Comparison of ENCODE assay signal across 11 cellular contexts in the genomic region with DNA sequence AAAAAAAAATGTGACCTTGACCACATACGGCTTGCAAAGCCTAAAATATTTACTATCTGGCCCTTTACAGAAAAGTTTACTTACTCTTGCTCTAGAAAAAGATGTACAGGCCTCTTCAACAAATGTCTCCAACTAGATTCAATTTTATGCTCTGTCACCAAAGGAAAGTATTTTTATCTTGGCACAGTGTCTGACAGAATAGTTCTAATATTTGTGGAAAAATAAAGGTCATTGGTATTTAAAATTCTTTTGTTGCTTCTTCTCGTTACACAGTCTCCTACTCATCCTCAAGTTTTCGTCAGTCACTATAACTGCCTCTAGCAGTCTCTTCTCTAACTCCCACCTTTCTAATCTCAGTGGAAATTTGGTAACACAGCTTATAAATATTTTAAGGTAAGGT. TPM values are rescaled to one million over a fixed set of nuclear protein-coding genes. Genes with fewer than 3 reads are reported as not detected.
DNase-seq lines count a peak whose midpoint lies in the region; ATAC-seq and TF ChIP-seq lines count a peak whose summit lies in the region.
"Had no signal": no experiment of that assay in that cellular context is flagged by ENCODE, and none has a peak within 500 bp of the region (broad histone marks: within the 10 kb centered on the region; RNA-seq: fewer than 3 reads in every experiment).

No MANE protein-coding gene starts in this region.

- peaks cover 38% of the 10 kb centered on the region for H3K4me1 ChIP-seq in DND-41 (ENCODE audit: insufficient read depth, low read length)
- peaks cover 33% of the 10 kb centered on the region for H3K4me1 ChIP-seq in RWPE2 (ENCODE audit: insufficient read depth, poor library complexity, severe bottlenecking)
- peaks cover 22 to 35% of the 10 kb centered on the region in 2 donors for H3K4me1 ChIP-seq in gastrocnemius medialis

- H3K4me3 ChIP-seq in DND-41 (ENCODE audit: low read depth in 1 of 2, low read length in 2 of 2) (no peak overlapping the region), RWPE2 (ENCODE audit: severe bottlenecking) (no peak overlapping the region), gastrocnemius medialis (peak overlapping the region in 2 of 4 donors; percentile 82 to 88)

- no peak for ATAC-seq in DND-41 (ENCODE audit: insufficient read depth, low read depth)
- no peak for ATAC-seq in RWPE2 (ENCODE audit: low read depth)
- no peak for ATAC-seq in gastrocnemius medialis
- ATAC-seq in GM19351 (IDR thresholded peaks at IDR 0.05; ENCODE audit: unreplicated experiment): no peak
- ATAC-seq in HG03460 (IDR thresholded peaks at IDR 0.05; ENCODE audit: unreplicated experiment): no peak

- no peaks in the 10 kb centered on the region for H4K20me1 ChIP-seq in DND-41 (ENCODE audit: insufficient read depth, low read length)

- no peak for TF ChIP-seq POLR2A in gastrocnemius medialis (IDR thresholded peaks at IDR 0.05)

- TF ChIP-seq CTCF in DND-41 (IDR thresholded peaks at IDR 0.05; ENCODE audit: borderline replicate concordance, extremely low read depth, low read length, poor library complexity, severe bottlenecking) (no peak), RWPE2 (IDR thresholded peaks at IDR 0.05; ENCODE audit: poor library complexity, severe bottlenecking) (no peak), gastrocnemius medialis (IDR thresholded peaks at IDR 0.05 in 4 of 5, conservative IDR thresholded peaks at IDR 0.05 in 1 of 5) (no peak)

- DNase-seq in DND-41: no peak
- no peak for DNase-seq in RWPE2 (ENCODE audit: low spot score)
- peak; percentile 62 for DNase-seq in fibroblast of gingiva (ENCODE audit: low read depth)
- DNase-seq in gastrocnemius medialis: no peak
- DNase-seq in NCI-H1417 (lab: John Stamatoyannopoulos, UW): no peak
- DNase-seq in caudate nucleus (lab: John Stamatoyannopoulos, UW): no peak
- DNase-seq: hippocampal formation, NCI-H2107, T-helper 1 cell had no signal

- peaks cover 32% of the 10 kb centered on the region for H3K79me2 ChIP-seq in DND-41 (ENCODE audit: insufficient read depth, low read length)

- H3K9ac ChIP-seq in DND-41 (ENCODE audit: low read depth, low read length): no peak overlapping the region

- in situ Hi-C loops in gastrocnemius medialis (cut with MboI; ENCODE audit: low sequenced_read_pairs in 4 of 4): no loop called here

- peak overlapping the region; percentile 87; the same call in 1 of the 2 replicates for H3K4me2 ChIP-seq in DND-41 (ENCODE audit: insufficient read depth, low read length)

- intact Hi-C loops in gastrocnemius medialis (cut with DNase I; ENCODE audit: low total_unique reads): loop anchor here (5.0 kb wide), 1 partner anchor 36 kb away; no protein-coding TSS in a partner anchor

- no peak overlapping the region for H2AFZ ChIP-seq in DND-41 (ENCODE audit: low read depth, low read length)

- H3K27me3 ChIP-seq in DND-41 (ENCODE audit: insufficient read depth, low read length, poor library complexity) (no peaks in the 10 kb centered on the region), RWPE2 (ENCODE audit: insufficient read depth, poor library complexity, severe bottlenecking) (no peaks in the 10 kb centered on the region), gastrocnemius medialis (no peaks in the 10 kb centered on the region)

- H3K36me3 ChIP-seq in DND-41 (ENCODE audit: insufficient read depth, low read length) (no peaks in the 10 kb centered on the region; the same call in 1 of the 2 replicates), RWPE2 (ENCODE audit: low read depth) (no peaks in the 10 kb centered on the region), gastrocnemius medialis (no peaks in the 10 kb centered on the region)

- H3K27ac ChIP-seq in DND-41 (ENCODE audit: low read length): no peak overlapping the region
- peak overlapping the region; percentile 78 for H3K27ac ChIP-seq in RWPE2 (ENCODE audit: poor library complexity, severe bottlenecking)
- H3K27ac ChIP-seq in gastrocnemius medialis: peak overlapping the region; percentile 94 to 99 (median 96)
- no peak overlapping the region for H3K27ac ChIP-seq in caudate nucleus (ENCODE audit: low read depth, low read length)

- H3K9me3 ChIP-seq in DND-41 (ENCODE audit: insufficient read depth, low read length, severe bottlenecking) (no peaks in the 10 kb centered on the region), RWPE2 (ENCODE audit: severe bottlenecking) (no peaks in the 10 kb centered on the region), gastrocnemius medialis (no peaks in the 10 kb centered on the region)

RNA-seq across cellular contexts. Expression of a gene that starts 1.4 kb away (rescaled TPM):
- 1 to 10 TPM in 3 of 4 donors, under 1 TPM in 1; 0.41 to 5.4 (median 3.0) TPM for total RNA-seq in gastrocnemius medialis

RNA-seq across cellular contexts. Expression of a gene that starts 1.7 kb away (rescaled TPM):
- total RNA-seq in gastrocnemius medialis: 10 to 100 TPM; 57.2 to 72.2 (median 67.5) TPM

Comparison
In these comparisons a context has a peak if more than half of its experiments do, and no peak if none do; other contexts are left out.
1. H3K27ac ChIP-seq: peak in RWPE2 (single experiment) and gastrocnemius medialis (4 of 4); none in DND-41 (single experiment) and caudate nucleus (single experiment).